In genomic region chr2:1898461-1899395, GRCh38 we compare ENCODE assay signal across 17 cellular contexts.
DNase-seq lines count a peak whose midpoint lies in the region; ATAC-seq, FAIRE-seq and TF ChIP-seq lines count a peak whose summit lies in the region.
"Had no signal": no experiment of that assay in that cellular context is flagged by ENCODE, and none has a peak within 500 bp of the region (broad histone marks: within the 10 kb centered on the region; RNA-seq: fewer than 3 reads in every experiment).

No MANE protein-coding gene starts in this region.

- H3K14ac ChIP-seq in neuronal stem cell (ENCODE audit: low read length): no peak overlapping the region

- no peak overlapping the region for H3K4me3 ChIP-seq in HepG2 (replicated peaks in 1 of 3; ENCODE audit: insufficient read depth in 1 of 3, low read depth in 2 of 3, low read length in 3 of 3)
- H3K4me3 ChIP-seq in right lobe of liver: no peak overlapping the region
- no peak overlapping the region for H3K4me3 ChIP-seq in neuronal stem cell (ENCODE audit: low read length in 2 of 2)
- H3K4me3 ChIP-seq: SJSA1 had no signal

- H3K36me3 ChIP-seq in HepG2 (replicated peaks in 1 of 2; ENCODE audit: control insufficient read depth in 1 of 2, insufficient read depth in 2 of 2, low read length in 2 of 2) (no peaks in the 10 kb centered on the region), right lobe of liver (no peaks in the 10 kb centered on the region), neuronal stem cell (replicated peaks in 1 of 2; ENCODE audit: control insufficient read depth in 2 of 2, insufficient read depth in 2 of 2, low read length in 2 of 2) (no peaks in the 10 kb centered on the region)
- H3K36me3 ChIP-seq: SJSA1 had no signal

- H2AFZ ChIP-seq in HepG2 (ENCODE audit: low read length) (no peak overlapping the region), neuronal stem cell (ENCODE audit: low read length) (no peak overlapping the region)

- ATAC-seq in HepG2: peak; percentile 28; the same call in 2 of the 3 replicates
- ATAC-seq in right lobe of liver: no peak
- no peak for ATAC-seq in GM18907 (IDR thresholded peaks at IDR 0.05; ENCODE audit: unreplicated experiment)
- no peak for ATAC-seq in activated CD8-positive, alpha-beta T cell treated with anti-CD3 and anti-CD28 coated beads, Interleukin-2, amount 10 ng/mL, durations not matched to agents 7 days and 5 days
- ATAC-seq: PC-3 had no signal

- no peak overlapping the region for H2AK5ac ChIP-seq in neuronal stem cell (ENCODE audit: low read depth, low read length)

- peak overlapping the region; percentile 16 for H3K18ac ChIP-seq in neuronal stem cell (ENCODE audit: low read length)

- CTCF ChIA-PET in HepG2 (lab: Yijun Ruan, JAX; ENCODE audit: low intra/inter-chr PET ratio, low total read pairs): no interaction called here
- CTCF ChIA-PET in activated CD8-positive, alpha-beta T cell treated with anti-CD3 and anti-CD28 coated beads, Interleukin-2, amount 10 ng/mL, durations not matched to agents 7 days and 5 days (lab: Charles Lee): interaction anchor here (1.3 kb wide), 1 partner anchor 10 kb away, joined by 5 read pairs; no protein-coding TSS in a partner anchor

- no peak for FAIRE-seq in HepG2 (lab: Jason Lieb, UNC)
- FAIRE-seq: A204.1, G401.6 had no signal

- H3K27ac Mint-ChIP-seq in activated CD8-positive, alpha-beta T cell treated with anti-CD3 and anti-CD28 coated beads, Interleukin-2, amount 10 ng/mL, durations not matched to agents 7 days and 5 days: no peak overlapping the region
- H3K27ac Mint-ChIP-seq: CD4-positive, alpha-beta T cell had no signal

- BruUV-seq in HepG2 (replicated peaks; lab: Mats Ljungman, UMichigan): no TSS peak

- no peak overlapping the region for H2BK12ac ChIP-seq in neuronal stem cell (ENCODE audit: low read length)

- H3K4ac ChIP-seq in neuronal stem cell (ENCODE audit: low read length): no peak overlapping the region

- 36% methylated on average over 22 of the region's 22 CpGs for WGBS in HepG2 (ENCODE audit: low lambda C conversion rate)
- 68% methylated on average over 14 of the region's 22 CpGs for WGBS in right lobe of liver (ENCODE audit: insufficient coverage, low coverage, low lambda C conversion rate, missing lambda C conversion rate)
- WGBS in neuronal stem cell (ENCODE audit: extremely low coverage in 2 of 2, insufficient read length in 2 of 2, insufficient replicate concordance in 1 of 2), 2 donors: no CpG with 5 or more reads among the region's 22 CpGs

- H3K79me1 ChIP-seq in neuronal stem cell (ENCODE audit: low read depth, low read length): no peaks in the 10 kb centered on the region

- H3K27me3 Mint-ChIP-seq in activated CD8-positive, alpha-beta T cell treated with anti-CD3 and anti-CD28 coated beads, Interleukin-2, amount 10 ng/mL, durations not matched to agents 7 days and 5 days (ENCODE audit: low read depth): peaks cover 2% of the 10 kb centered on the region
- H3K27me3 Mint-ChIP-seq: CD4-positive, alpha-beta T cell had no signal

- no peak overlapping the region for H2BK120ac ChIP-seq in neuronal stem cell (ENCODE audit: low read depth, low read length)

- no peak for TF ChIP-seq POLR2A in HepG2 (IDR thresholded peaks at IDR 0.05; ENCODE audit: insufficient read depth in 1 of 2, low read depth in 2 of 2, low read length in 2 of 2)
- TF ChIP-seq POLR2A in right lobe of liver (IDR thresholded peaks at IDR 0.05): no peak

- H3K79me2 ChIP-seq in HepG2 (ENCODE audit: insufficient read depth, low read length): no peaks in the 10 kb centered on the region

- no peak overlapping the region for H4K91ac ChIP-seq in neuronal stem cell (ENCODE audit: low read depth, low read length, poor library complexity)

- H3K36me3 Mint-ChIP-seq in activated CD8-positive, alpha-beta T cell treated with anti-CD3 and anti-CD28 coated beads, Interleukin-2, amount 10 ng/mL, durations not matched to agents 7 days and 5 days (ENCODE audit: low read depth): no peaks in the 10 kb centered on the region

- H4K20me1 ChIP-seq in HepG2 (ENCODE audit: insufficient read depth, low read length): no peaks in the 10 kb centered on the region

- H3K4me1 ChIP-seq in HepG2 (ENCODE audit: insufficient read depth, low read length): no peaks in the 10 kb centered on the region
- H3K4me1 ChIP-seq in right lobe of liver: no peaks in the 10 kb centered on the region
- H3K4me1 ChIP-seq in neuronal stem cell (ENCODE audit: control insufficient read depth in 2 of 2, insufficient read depth in 1 of 2, low read depth in 1 of 2, low read length in 2 of 2): no peaks in the 10 kb centered on the region
- H3K4me1 ChIP-seq: Caco-2, SJSA1 had no signal

- DNase-seq in HepG2 (ENCODE audit: low spot score) (no peak), right lobe of liver (no peak), neuronal stem cell (ENCODE audit: low spot score) (no peak), T-helper 1 cell (no peak)
- no peak for DNase-seq in activated CD8-positive, alpha-beta T cell treated with anti-CD3 and anti-CD28 coated beads, Interleukin-2, amount 10 ng/mL, durations not matched to agents 7 days and 5 days
- DNase-seq: Caco-2; CD4-positive, alpha-beta T cell; KBM-7; MV-4-11; NCI-H187; NCI-H226; PC-3 had no signal

- no peak overlapping the region for H3K4me3 Mint-ChIP-seq in activated CD8-positive, alpha-beta T cell treated with anti-CD3 and anti-CD28 coated beads, Interleukin-2, amount 10 ng/mL, durations not matched to agents 7 days and 5 days
- H3K4me3 Mint-ChIP-seq: CD4-positive, alpha-beta T cell had no signal

- in situ Hi-C loops in HepG2 (cut with HindIII; ENCODE audit: extremely low pct_ligation_motif_present, low pct_unique_long_range_greater_than_20kb): no loop called here

- no peak overlapping the region for H4K8ac ChIP-seq in neuronal stem cell (ENCODE audit: low read depth, low read length)

- TF ChIP-seq RAD21 in HepG2 (CRISPR knock-in tag; IDR thresholded peaks at IDR 0.05): no peak

- TF ChIP-seq EP300 in HepG2 (IDR thresholded peaks at IDR 0.05; ENCODE audit: low read depth in 2 of 2, low read length in 2 of 2): no peak
- no peak for TF ChIP-seq EP300 in HepG2 (CRISPR knock-in tag; IDR thresholded peaks at IDR 0.05; ENCODE audit: borderline replicate concordance)

- POLR2A ChIA-PET in HepG2 (lab: Yijun Ruan, JAX): no interaction called here
- POLR2A ChIA-PET in activated CD8-positive, alpha-beta T cell treated with anti-CD3 and anti-CD28 coated beads, Interleukin-2, amount 10 ng/mL, durations not matched to agents 7 days and 5 days (lab: Charles Lee): interaction anchor here (0.5 kb wide), 1 partner anchor 110 kb away, joined by 4 read pairs; no protein-coding TSS in a partner anchor

- no peak overlapping the region for H3K23ac ChIP-seq in neuronal stem cell (ENCODE audit: low read depth, low read length, poor library complexity)

- H2BK5ac ChIP-seq in neuronal stem cell (ENCODE audit: low read length): no peak overlapping the region

- H2BK15ac ChIP-seq in neuronal stem cell (ENCODE audit: low read length): no peak overlapping the region

- H3K9me3 ChIP-seq in HepG2 (ENCODE audit: low read length) (no peaks in the 10 kb centered on the region), right lobe of liver (no peaks in the 10 kb centered on the region), neuronal stem cell (replicated peaks in 1 of 2; ENCODE audit: control insufficient read depth in 2 of 2, insufficient read depth in 1 of 2, low read depth in 1 of 2, low read length in 2 of 2) (no peaks in the 10 kb centered on the region)
- H3K9me3 ChIP-seq: Caco-2, SJSA1 had no signal

- no peak overlapping the region for H3K9ac ChIP-seq in HepG2 (ENCODE audit: insufficient read depth, low read depth, low read length)
- H3K9ac ChIP-seq in neuronal stem cell (ENCODE audit: low read depth, low read length, poor library complexity): no peak overlapping the region

- H3K27me3 ChIP-seq in HepG2 (ENCODE audit: control insufficient read depth in 1 of 2, insufficient read depth in 2 of 2, low read length in 2 of 2): peaks cover 0 to 33% of the 10 kb centered on the region in 2 experiments; a peak in 2 of 5 replicates
- no peaks in the 10 kb centered on the region for H3K27me3 ChIP-seq in right lobe of liver
- H3K27me3 ChIP-seq in neuronal stem cell (ENCODE audit: control insufficient read depth in 3 of 3, insufficient read depth in 3 of 3, low read depth in 1 of 3, low read length in 3 of 3): no peaks in the 10 kb centered on the region

- H3K27ac ChIP-seq in HepG2 (ENCODE audit: extremely low read length, insufficient read depth, low read length): no peak overlapping the region
- H3K27ac ChIP-seq in right lobe of liver: no peak overlapping the region
- peak overlapping the region; percentile 19 for H3K27ac ChIP-seq in cingulate gyrus (ENCODE audit: low read depth, low read length)
- no peak overlapping the region for H3K27ac ChIP-seq in neuronal stem cell (replicated peaks; ENCODE audit: low read length)
- H3K27ac ChIP-seq: SJSA1 had no signal

- no peaks in the 10 kb centered on the region for H3K9me3 Mint-ChIP-seq in activated CD8-positive, alpha-beta T cell treated with anti-CD3 and anti-CD28 coated beads, Interleukin-2, amount 10 ng/mL, durations not matched to agents 7 days and 5 days (ENCODE audit: insufficient read depth)
- H3K9me3 Mint-ChIP-seq: CD4-positive, alpha-beta T cell had no signal

- H3K4me1 Mint-ChIP-seq in activated CD8-positive, alpha-beta T cell treated with anti-CD3 and anti-CD28 coated beads, Interleukin-2, amount 10 ng/mL, durations not matched to agents 7 days and 5 days (ENCODE audit: low read depth): no peaks in the 10 kb centered on the region

- intact Hi-C loops in HepG2 (cut with micrococcal nuclease; ENCODE audit: unreplicated experiment): no loop called here
- intact Hi-C loops in right lobe of liver (cut with DNase I): no loop called here

- TF ChIP-seq CTCF in HepG2 (CRISPR knock-in tag; IDR thresholded peaks at IDR 0.05): no peak
- TF ChIP-seq CTCF in right lobe of liver (IDR thresholded peaks at IDR 0.05): no peak

- H3K4me2 ChIP-seq in HepG2 (ENCODE audit: low read depth, low read length) (no peak overlapping the region), neuronal stem cell (ENCODE audit: insufficient read depth, low read length, poor library complexity, severe bottlenecking) (no peak overlapping the region)

TF ChIP-seq in HepG2, 621 proteins besides CTCF, POLR2A, EP300 and RAD21 (continues in another document):
- TF ChIP-seq PRPF4 (IDR thresholded peaks at IDR 0.05; ENCODE audit: low read depth, low read length, poor library complexity, severe bottlenecking) (no peak), FOSL1 (CRISPR knock-in tag; IDR thresholded peaks at IDR 0.05; ENCODE audit: borderline replicate concordance) (no peak), ATF5 (CRISPR knock-in tag; IDR thresholded peaks at IDR 0.05; ENCODE audit: low read depth) (no peak), ZNF839 (CRISPR knock-in tag; IDR thresholded peaks at IDR 0.05; ENCODE audit: borderline replicate concordance) (no peak)
